Comparison of ENCODE assay signal across 1 cellular context in genomic region chr17:1627987-1628855, GRCh38.
TF ChIP-seq lines count a peak whose summit lies in the region.

Gene SLC43A2 (minus strand): TSS chr17:1628834. CDS start chr17:1627874, 960 bp downstream.

TF ChIP-seq in HEK293, 187 proteins besides CTCF, POLR2A, EP300 and RAD21 (continued from another document and continues in another):
- TF ChIP-seq ZNF274 (IDR thresholded peaks at IDR 0.05; ENCODE audit: low read length) (no peak), ZNF274 (tag by site-specific recombination; IDR thresholded peaks at IDR 0.05; ENCODE audit: borderline replicate concordance) (no peak), ZNF24 (tag by site-specific recombination; IDR thresholded peaks at IDR 0.05) (0 out of 2 replicates have a peak, but pooled peaks have one; percentile 41), ZNF530 (tag by site-specific recombination; IDR thresholded peaks at IDR 0.05; ENCODE audit: low read depth) (no peak), ZNF629 (tag by site-specific recombination; IDR thresholded peaks at IDR 0.05) (peak; percentile 69), ZBTB48 (tag by site-specific recombination; IDR thresholded peaks at IDR 0.05) (peak; percentile 86), WT1 (tag by site-specific recombination; IDR thresholded peaks at IDR 0.05) (peak; percentile 24; the same call in 1 of the 2 replicates), ZBTB21 (tag by site-specific recombination; IDR thresholded peaks at IDR 0.05) (no peak), KLF7 (tag by site-specific recombination; IDR thresholded peaks at IDR 0.05; ENCODE audit: borderline replicate concordance) (peak; percentile 40; the same call in 1 of the 2 replicates), ZNF449 (tag by site-specific recombination; IDR thresholded peaks at IDR 0.05) (no peak), ZNF398 (tag by site-specific recombination; IDR thresholded peaks at IDR 0.05) (peak; percentile 75), ZEB2 (tag by site-specific recombination; IDR thresholded peaks at IDR 0.05) (peak; percentile 97), GLI4 (tag by site-specific recombination; IDR thresholded peaks at IDR 0.05) (peak; percentile 68; the same call in 1 of the 2 replicates), ZSCAN16 (tag by site-specific recombination; IDR thresholded peaks at IDR 0.05) (no peak), ZNF423 (tag by site-specific recombination; IDR thresholded peaks at IDR 0.05) (peak; percentile 42; the same call in 1 of the 2 replicates), SP3 (tag by site-specific recombination; IDR thresholded peaks at IDR 0.05) (peak; percentile 55), PATZ1 (tag by site-specific recombination; IDR thresholded peaks at IDR 0.05) (peak; percentile 98), ZNF501 (tag by site-specific recombination; IDR thresholded peaks at IDR 0.05) (peak; percentile 88; the same call in 1 of the 2 replicates), ZBTB10 (tag by site-specific recombination; IDR thresholded peaks at IDR 0.05) (peak; percentile 97), ZBTB8A (tag by site-specific recombination; IDR thresholded peaks at IDR 0.05) (peak; percentile 97), HOXA7 (CRISPR knock-in tag; IDR thresholded peaks at IDR 0.05; ENCODE audit: borderline replicate concordance) (no peak), ZBTB11 (tag by site-specific recombination; conservative IDR thresholded peaks at IDR 0.05; ENCODE audit: low read depth) (0 out of 2 replicates have a peak, but pooled peaks have one; percentile 33), ZNF239 (tag by site-specific recombination; IDR thresholded peaks at IDR 0.05) (0 out of 2 replicates have a peak, but pooled peaks have one; percentile 22), ZNF692 (tag by site-specific recombination; IDR thresholded peaks at IDR 0.05) (peak; percentile 86), ZNF747 (tag by site-specific recombination; IDR thresholded peaks at IDR 0.05) (no peak), ZBTB49 (tag by site-specific recombination; IDR thresholded peaks at IDR 0.05; ENCODE audit: low read depth) (no peak), ZNF518A (tag by site-specific recombination; conservative IDR thresholded peaks at IDR 0.05; ENCODE audit: low read depth) (no peak), ZNF701 (tag by site-specific recombination; IDR thresholded peaks at IDR 0.05) (no peak), ZSCAN30 (tag by site-specific recombination; IDR thresholded peaks at IDR 0.05) (peak; percentile 73; the same call in 1 of the 2 replicates), KLF8 (tag by site-specific recombination; IDR thresholded peaks at IDR 0.05) (peak; percentile 90), BCL11A (tag by site-specific recombination; IDR thresholded peaks at IDR 0.05; ENCODE audit: low read depth) (peak; percentile 54; the same call in 1 of the 2 replicates), ZFP3 (tag by site-specific recombination; IDR thresholded peaks at IDR 0.05; ENCODE audit: low read depth) (no peak), MYNN (tag by site-specific recombination; IDR thresholded peaks at IDR 0.05; ENCODE audit: borderline replicate concordance) (peak; percentile 88), ZNF639 (tag by site-specific recombination; IDR thresholded peaks at IDR 0.05) (0 out of 2 replicates have a peak, but pooled peaks have one; percentile 37)
